In the genomic region with DNA sequence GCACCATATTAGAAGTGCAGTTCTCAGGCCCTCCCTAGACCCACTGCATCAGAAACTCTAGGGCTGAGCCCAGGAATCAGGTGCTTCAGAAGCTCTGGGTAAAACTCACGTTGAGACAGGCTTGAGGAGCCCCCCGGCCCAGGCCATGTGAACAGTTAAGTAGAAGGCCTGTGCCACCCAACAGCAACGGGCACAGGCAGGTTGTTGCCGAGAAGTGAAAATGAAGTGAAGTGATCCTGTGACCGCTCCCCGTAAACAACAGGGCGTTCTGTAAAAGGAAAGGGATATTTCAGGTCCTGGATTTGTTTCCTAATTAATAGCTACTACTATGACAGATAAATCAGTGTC, we compare ENCODE assay signal across 28 cellular contexts.
"Had no signal": no experiment of that assay in that cellular context is flagged by ENCODE, and none has a peak within 500 bp of the region (broad histone marks: within the 10 kb centered on the region; RNA-seq: fewer than 3 reads in every experiment).

No MANE protein-coding gene starts in this region.

- H3K4me1 ChIP-seq: lower lobe of right lung, neural progenitor cell, spleen, tibial nerve, uterus had no signal

- H3K4me1 Mint-ChIP-seq: mesothelial cell of epicardium; natural killer cell; nephron progenitor cell; neural progenitor cell; stimulated activated effector memory CD8-positive, alpha-beta T cell treated with anti-CD3 and anti-CD28 coated beads, Interleukin-12 subunit alpha, Interleukin-12 subunit beta, amount 100 ng/mL, for 72 hours had no signal

- H3K27ac ChIP-seq: lower lobe of right lung, neural progenitor cell, neutrophil, ovary, spleen, tibial nerve, uterus had no signal

- DNase-seq: hippocampal formation; kidney glomerular epithelial cell; left cardiac atrium; lower lobe of right lung; mammary epithelial cell; mesenchymal stem cell; naive B cell; natural killer cell; nephron progenitor cell; occipital lobe; ovary; right cardiac atrium; small intestine; spleen; stimulated activated CD4-positive, alpha-beta T cell treated with anti-CD3 and anti-CD28 coated beads, Interleukin-4, amount 100 ng/mL, for 24 hours; stimulated activated naive CD4-positive, alpha-beta T cell; substantia nigra; uterus had no signal

- H3K4me3 ChIP-seq: lower lobe of right lung, neural progenitor cell, ovary, spleen, tibial nerve, uterus had no signal

- H3K27me3 ChIP-seq: neural progenitor cell, neutrophil, ovary, spleen, tibial nerve, uterus had no signal

- H3K9me3 ChIP-seq: lower lobe of right lung, neutrophil, ovary, uterus had no signal

- H3K4me3 Mint-ChIP-seq: mesothelial cell of epicardium; naive B cell; natural killer cell; nephron progenitor cell; neural progenitor cell; stimulated activated effector memory CD8-positive, alpha-beta T cell treated with anti-CD3 and anti-CD28 coated beads, Interleukin-12 subunit alpha, Interleukin-12 subunit beta, amount 100 ng/mL, for 72 hours; stimulated activated naive CD8-positive, alpha-beta T cell treated with anti-CD3 and anti-CD28 coated beads, Interleukin-15, Interleukin-2, amounts not matched to agents 100 ng/mL and 50 ng/mL, for 24 hours; type B pancreatic cell had no signal

- ATAC-seq: left cardiac atrium; left lobe of liver; lower lobe of right lung; natural killer cell; right cardiac atrium; sciatic nerve; stimulated activated effector memory CD8-positive, alpha-beta T cell treated with anti-CD3 and anti-CD28 coated beads, Interleukin-12 subunit alpha, Interleukin-12 subunit beta, amount 100 ng/mL, for 72 hours had no signal

- H3K36me3 ChIP-seq: ovary, uterus had no signal

- H3K27ac Mint-ChIP-seq: mesothelial cell of epicardium; naive B cell; natural killer cell; nephron progenitor cell; neural progenitor cell; progenitor cell of endocrine pancreas; stimulated activated effector memory CD8-positive, alpha-beta T cell treated with anti-CD3 and anti-CD28 coated beads, Interleukin-12 subunit alpha, Interleukin-12 subunit beta, amount 100 ng/mL, for 72 hours; stimulated activated naive CD8-positive, alpha-beta T cell treated with anti-CD3 and anti-CD28 coated beads, Interleukin-15, Interleukin-2, amounts not matched to agents 100 ng/mL and 50 ng/mL, for 24 hours; type B pancreatic cell had no signal

- H3K9me3 Mint-ChIP-seq: natural killer cell; stimulated activated effector memory CD8-positive, alpha-beta T cell treated with anti-CD3 and anti-CD28 coated beads, Interleukin-12 subunit alpha, Interleukin-12 subunit beta, amount 100 ng/mL, for 72 hours; stimulated activated naive CD8-positive, alpha-beta T cell treated with anti-CD3 and anti-CD28 coated beads, Interleukin-15, Interleukin-2, amounts not matched to agents 100 ng/mL and 50 ng/mL, for 24 hours; type B pancreatic cell had no signal

- H3K27me3 Mint-ChIP-seq: naive B cell; progenitor cell of endocrine pancreas; stimulated activated naive CD8-positive, alpha-beta T cell treated with anti-CD3 and anti-CD28 coated beads, Interleukin-15, Interleukin-2, amounts not matched to agents 100 ng/mL and 50 ng/mL, for 24 hours; type B pancreatic cell had no signal
